18 cellular contexts compared by ENCODE assay signal in the genomic region with DNA sequence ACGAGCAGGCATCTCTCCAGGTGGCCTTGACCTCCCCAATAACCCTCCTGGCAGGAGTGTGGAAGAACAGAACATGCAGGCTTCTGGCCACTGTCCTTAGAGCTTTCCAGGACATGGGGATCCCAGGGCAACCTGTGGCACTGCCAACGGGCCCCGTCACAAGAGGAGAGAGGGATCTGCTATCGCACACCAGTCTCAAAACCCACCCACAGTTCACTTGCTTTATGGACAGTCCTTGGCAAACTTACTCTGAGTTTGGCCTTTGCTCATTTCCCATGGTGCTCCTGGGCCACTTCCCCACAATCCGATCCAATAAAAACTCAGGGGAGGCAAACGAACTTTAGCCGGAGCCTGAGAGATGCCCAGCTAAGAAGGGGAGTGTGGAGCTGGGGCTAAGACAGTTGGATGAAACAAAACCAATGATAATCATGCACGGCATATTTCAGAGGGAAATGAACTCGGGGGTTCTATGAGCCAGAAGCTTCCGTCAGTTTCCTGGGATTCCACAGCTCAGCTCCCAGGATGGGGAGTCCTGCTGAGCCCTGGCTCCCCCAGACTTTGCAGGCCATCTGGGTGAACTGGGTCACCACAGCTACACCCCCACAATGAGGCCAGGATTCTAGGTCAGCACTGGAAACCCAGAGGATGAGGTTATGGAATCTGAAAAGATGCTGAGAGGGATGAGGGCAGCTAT.
DNase-seq lines count a peak whose midpoint lies in the region; ATAC-seq and TF ChIP-seq lines count a peak whose summit lies in the region.
"Had no signal": no experiment of that assay in that cellular context is flagged by ENCODE, and none has a peak within 500 bp of the region (broad histone marks: within the 10 kb centered on the region; RNA-seq: fewer than 3 reads in every experiment).

No MANE protein-coding gene starts in this region.

- H3K4me3 ChIP-seq in gastroesophageal sphincter (no peak overlapping the region), mucosa of rectum (ENCODE audit: low read length in 2 of 2) (peak overlapping the region; percentile 14 to 35), tibial artery (no peak overlapping the region)
- H3K4me3 ChIP-seq: GM12878, SJSA1 had no signal

- peaks cover 0 to 4% (median 1%) of the 10 kb centered on the region in 3 donors for H3K27me3 Mint-ChIP-seq in immature natural killer cell (ENCODE audit: low read depth in 3 of 3)
- H3K27me3 Mint-ChIP-seq: activated CD8-positive, alpha-beta T cell treated with anti-CD3 and anti-CD28 coated beads for 36 hours; type B pancreatic cell had no signal

- 54 to 73% (median 54%) methylated on average over 10 of the region's 10 CpGs for whole genome bisulfite sequencing in adipose tissue, 3 donors
- 28% methylated on average over 5 of the region's 10 CpGs; no CpG with 5 or more reads in 1 of the 2 donors for WGBS in gastroesophageal sphincter (ENCODE audit: low coverage in 1 of 2), 2 donors

- H3K9me3 Mint-ChIP-seq in immature natural killer cell = no peaks in the 10 kb centered on the region
- H3K9me3 Mint-ChIP-seq: activated CD8-positive, alpha-beta T cell treated with anti-CD3 and anti-CD28 coated beads for 36 hours; type B pancreatic cell had no signal

- no peak overlapping the region for H3K27ac Mint-ChIP-seq in immature natural killer cell
- H3K27ac Mint-ChIP-seq: activated CD8-positive, alpha-beta T cell treated with anti-CD3 and anti-CD28 coated beads for 36 hours; type B pancreatic cell had no signal

- no peaks in the 10 kb centered on the region for H3K36me3 Mint-ChIP-seq in immature natural killer cell

- no peak for TF ChIP-seq POLR2A in gastroesophageal sphincter (IDR thresholded peaks at IDR 0.05)

- no peaks in the 10 kb centered on the region for H3K27me3 ChIP-seq in gastroesophageal sphincter
- H3K27me3 ChIP-seq in mucosa of rectum (ENCODE audit: control insufficient read depth in 2 of 2, insufficient read depth in 2 of 2, low read length in 2 of 2) = no peaks in the 10 kb centered on the region
- no peaks in the 10 kb centered on the region for H3K27me3 ChIP-seq in tibial artery
- H3K27me3 ChIP-seq: neutrophil, SJSA1 had no signal

- no peak for ATAC-seq in gastroesophageal sphincter
- no peak for ATAC-seq in GM18498 (IDR thresholded peaks at IDR 0.05; ENCODE audit: unreplicated experiment)
- ATAC-seq: activated CD8-positive, alpha-beta T cell treated with anti-CD3 and anti-CD28 coated beads for 36 hours; GM12878 had no signal

- intact Hi-C loops in tibial artery (cut with DNase I; ENCODE audit: low total_unique reads) = no loop called here

- H3K9me3 ChIP-seq in gastroesophageal sphincter = no peaks in the 10 kb centered on the region
- no peaks in the 10 kb centered on the region for H3K9me3 ChIP-seq in mucosa of rectum (ENCODE audit: control insufficient read depth in 2 of 2, low read length in 2 of 2)
- H3K9me3 ChIP-seq in tibial artery = no peaks in the 10 kb centered on the region
- H3K9me3 ChIP-seq: neutrophil, SJSA1 had no signal

- DNase-seq in tibial artery (peak in 1 of 2 donors; percentile 94), UCSD-AML1 (lab: John Stamatoyannopoulos, UW; ENCODE audit: unreplicated experiment) (no peak), immature natural killer cell (no peak)
- no peak for DNase-seq in stimulated activated naive CD4-positive, alpha-beta T cell (lab: John Stamatoyannopoulos, UW)
- DNase-seq: activated CD8-positive, alpha-beta T cell treated with anti-CD3 and anti-CD28 coated beads for 36 hours; activated gamma-delta T cell; central memory CD4-positive, alpha-beta T cell; EL; MV-4-11 had no signal

- no peak for TF ChIP-seq EP300 in gastroesophageal sphincter (IDR thresholded peaks at IDR 0.05)

- H3K4me1 Mint-ChIP-seq in immature natural killer cell = no peaks in the 10 kb centered on the region

- H3K27ac ChIP-seq in adipose tissue (ENCODE audit: low read depth, low read length) (peak overlapping the region; percentile 51), gastroesophageal sphincter (peak overlapping the region in 3 of 4 donors; percentile 49 to 76 (median 67)), mucosa of rectum (ENCODE audit: low read depth in 2 of 2, low read length in 2 of 2) (peak overlapping the region; percentile 86 to 90), tibial artery (peak overlapping the region; percentile 61 to 72)
- H3K27ac ChIP-seq: C4-2B, neutrophil, SJSA1 had no signal

- peak overlapping the region; percentile 8 to 57 for H3K9ac ChIP-seq in mucosa of rectum (ENCODE audit: low read depth in 1 of 2, low read length in 2 of 2)

- TF ChIP-seq CTCF in gastroesophageal sphincter (IDR thresholded peaks at IDR 0.05) (no peak), tibial artery (IDR thresholded peaks at IDR 0.05) (no peak)

- peaks cover 4 to 90% (median 51%) of the 10 kb centered on the region in 3 donors for H3K4me1 ChIP-seq in gastroesophageal sphincter
- peaks cover 52 to 62% of the 10 kb centered on the region in 2 donors for H3K4me1 ChIP-seq in mucosa of rectum (ENCODE audit: control insufficient read depth in 2 of 2, insufficient read depth in 2 of 2, low read length in 2 of 2)
- H3K4me1 ChIP-seq in tibial artery = peaks cover 4 to 83% (median 72%) of the 10 kb centered on the region in 4 donors
- H3K4me1 ChIP-seq: SJSA1 had no signal

- H3K4me3 Mint-ChIP-seq in immature natural killer cell = no peak overlapping the region
- H3K4me3 Mint-ChIP-seq: activated CD8-positive, alpha-beta T cell treated with anti-CD3 and anti-CD28 coated beads for 36 hours; type B pancreatic cell had no signal

- H3K36me3 ChIP-seq in gastroesophageal sphincter (peaks cover 0 to 45% of the 10 kb centered on the region in 2 donors), mucosa of rectum (ENCODE audit: control insufficient read depth in 2 of 2, insufficient read depth in 2 of 2, low read length in 2 of 2) (peaks cover 6 to 15% of the 10 kb centered on the region in 2 donors), tibial artery (peaks cover 4 to 22% (median 7%) of the 10 kb centered on the region in 3 donors)
- H3K36me3 ChIP-seq: neutrophil had no signal

Comparison
In these comparisons a context has a peak if more than half of its experiments do, and no peak if none do; other contexts are left out.
1. H3K4me3 ChIP-seq: peak in mucosa of rectum (2 of 2); none in gastroesophageal sphincter (0 of 2) and tibial artery (0 of 2).
2. Peak in every context shown above with its lines, with median percentiles within 50 percentile points of each other: H3K27ac ChIP-seq.